Comparison of ENCODE assay signal across 8 cellular contexts in the genomic region with DNA sequence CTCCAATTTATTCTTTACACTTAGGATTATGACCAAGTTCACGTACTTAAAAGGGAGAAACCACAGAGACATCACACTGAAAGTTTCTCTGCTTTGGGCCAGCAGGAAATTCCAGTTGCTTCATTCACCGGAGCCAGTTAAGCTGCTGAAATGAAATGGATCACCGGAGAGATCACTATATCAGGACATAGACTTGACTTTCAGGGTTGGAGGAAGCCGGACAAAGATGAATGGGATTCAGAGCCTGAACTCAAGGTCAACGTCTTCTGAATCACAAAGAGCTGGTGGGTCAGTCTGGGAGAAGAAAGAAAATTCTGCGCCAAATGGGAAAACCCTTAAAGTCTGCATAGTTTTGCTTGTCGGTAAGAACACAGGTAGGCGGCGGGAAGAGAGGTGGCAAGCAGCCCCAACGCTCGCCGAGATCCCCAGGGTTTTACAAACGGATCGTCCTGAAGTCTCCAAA.
DNase-seq lines count a peak whose midpoint lies in the region; ATAC-seq and TF ChIP-seq lines count a peak whose summit lies in the region.

No MANE protein-coding gene starts in this region.

- no peaks in the 10 kb centered on the region for H3K36me3 Mint-ChIP-seq in mesothelial cell of epicardium

- ATAC-seq in HG03521 (IDR thresholded peaks at IDR 0.05; ENCODE audit: unreplicated experiment), result no peak

- peak overlapping the region; percentile 87 for H3K4me3 Mint-ChIP-seq in mesothelial cell of epicardium

- peak; percentile 17 for DNase-seq in SHP77 treated with DMSO at 0.1 percent for 48 hours (lab: John Stamatoyannopoulos, UW)
- DNase-seq in SHP77 (lab: John Stamatoyannopoulos, UW), result no peak
- peak; percentile 81 for DNase-seq in NCI-H69 (lab: John Stamatoyannopoulos, UW)
- DNase-seq in dermis blood vessel endothelial cell, result peak; percentile 72
- no peak for DNase-seq in mesothelial cell of epicardium (ENCODE audit: low spot score in 2 of 2, unreplicated experiment in 2 of 2)
- DNase-seq in T-helper 9 cell, result no peak
- no peak for DNase-seq in amniotic stem cell (lab: John Stamatoyannopoulos, UW)

- H3K27me3 Mint-ChIP-seq in mesothelial cell of epicardium (ENCODE audit: low read depth), result no peaks in the 10 kb centered on the region

- no peak for TF ChIP-seq CTCF in mesothelial cell of epicardium (IDR thresholded peaks at IDR 0.05; ENCODE audit: unreplicated experiment)

- H3K9me3 Mint-ChIP-seq in mesothelial cell of epicardium, result peaks cover 4% of the 10 kb centered on the region

- peak overlapping the region; percentile 91 for H3K27ac Mint-ChIP-seq in mesothelial cell of epicardium

- peaks cover 11% of the 10 kb centered on the region for H3K4me1 Mint-ChIP-seq in mesothelial cell of epicardium

Comparison
In these comparisons a context has a peak if more than half of its experiments do, and no peak if none do; other contexts are left out.
1. DNase-seq: peak in SHP77 treated with DMSO at 0.1 percent for 48 hours (single experiment), NCI-H69 (single experiment) and dermis blood vessel endothelial cell (single experiment); none in SHP77 (0 of 2), mesothelial cell of epicardium (0 of 2), T-helper 9 cell (single experiment) and amniotic stem cell (single experiment).